In genomic region chrX:32804034-32804433, GRCh38 we compare ENCODE assay signal across 29 cellular contexts.
DNase-seq lines count a peak whose midpoint lies in the region; ATAC-seq and TF ChIP-seq lines count a peak whose summit lies in the region.
"Had no signal": no experiment of that assay in that cellular context is flagged by ENCODE, and none has a peak within 500 bp of the region (broad histone marks: within the 10 kb centered on the region; RNA-seq: fewer than 3 reads in every experiment).

No MANE protein-coding gene starts in this region.

- TF ChIP-seq POLR2A in spleen (IDR thresholded peaks at IDR 0.05) = no peak

- no peaks in the 10 kb centered on the region for H3K27me3 ChIP-seq in spleen (replicated peaks in 1 of 7)
- H3K27me3 ChIP-seq: BE2C had no signal

- peak; percentile 41 for DNase-seq in activated effector memory CD4-positive, alpha-beta T cell treated with anti-CD3 and anti-CD28 coated beads, Interleukin-2, amount 50 U/mL, for 16 hours
- DNase-seq in activated effector memory CD4-positive, alpha-beta T cell treated with Interleukin-2 at 50 U/mL for 16 hours = no peak
- peak; percentile 59 for DNase-seq in spleen
- DNase-seq: 8988T; ACHN; AML-193; BE2C; C1 segment of cervical spinal cord; Caco-2; Calu3; CD4-positive, alpha-beta memory T cell; CD4-positive, alpha-beta T cell; CD4-positive, CD25-positive, alpha-beta regulatory T cell; CD8-positive, alpha-beta memory T cell; CD8-positive, alpha-beta T cell; COR-L47; DMS 273 treated with DMSO at 0.1 percent for 48 hours; DMS153; DMS53; DMS79; DMS79 treated with DMSO at 0.1 percent for 48 hours; DND-41; EL had no signal

- no peak overlapping the region for H3K27ac ChIP-seq in spleen
- H3K27ac ChIP-seq: 22Rv1; A549; BLaER1; BLaER1 treated with 17β-estradiol and CSF1 and Interleukin-3, amounts not matched to agents 10 nM and 100 nM; C4-2B had no signal

- WGBS in spleen, 5 donors = 82 to 96% (median 88%) methylated on average over 8 to 10 of the region's 10 CpGs

- no peak for ATAC-seq in GM18511 (IDR thresholded peaks at IDR 0.05; ENCODE audit: unreplicated experiment)
- ATAC-seq: A549; CD8-positive, alpha-beta T cell had no signal

- H3K9me3 ChIP-seq in spleen = peaks cover 0 to 15% (median 0%) of the 10 kb centered on the region in 8 donors
- H3K9me3 ChIP-seq: A549, BE2C, Caco-2 had no signal

- TF ChIP-seq CTCF in spleen (IDR thresholded peaks at IDR 0.05 in 8 of 11, conservative IDR thresholded peaks at IDR 0.05 in 3 of 11) = no peak

- H3K4me1 ChIP-seq in spleen = no peaks in the 10 kb centered on the region
- H3K4me1 ChIP-seq: A549; BE2C; BLaER1; BLaER1 treated with 17β-estradiol and CSF1 and Interleukin-3, amounts not matched to agents 10 nM and 100 nM; Caco-2 had no signal

- intact Hi-C loops in spleen (cut with DNase I; ENCODE audit: low total_unique reads) = no loop called here

- H3K36me3 ChIP-seq in spleen = no peaks in the 10 kb centered on the region
- H3K36me3 ChIP-seq: BE2C; BLaER1; BLaER1 treated with 17β-estradiol and CSF1 and Interleukin-3, amounts not matched to agents 10 nM and 100 nM had no signal

- H3K4me3 ChIP-seq in spleen = no peak overlapping the region
- H3K4me3 ChIP-seq: A549; BLaER1; BLaER1 treated with 17β-estradiol and CSF1 and Interleukin-3, amounts not matched to agents 10 nM and 100 nM had no signal
